15 cellular contexts compared by ENCODE assay signal in genomic region chr4:53089940-53090729, GRCh38.
DNase-seq lines count a peak whose midpoint lies in the region; ATAC-seq and TF ChIP-seq lines count a peak whose summit lies in the region.
"Had no signal": no experiment of that assay in that cellular context is flagged by ENCODE, and none has a peak within 500 bp of the region (broad histone marks: within the 10 kb centered on the region; RNA-seq: fewer than 3 reads in every experiment).

No MANE protein-coding gene starts in this region.

- no peak for ATAC-seq in GM21619 (IDR thresholded peaks at IDR 0.05; ENCODE audit: unreplicated experiment)
- ATAC-seq: CD8-positive, alpha-beta T cell; stimulated activated naive CD8-positive, alpha-beta T cell treated with anti-CD3 and anti-CD28 coated beads, Interleukin-15, Interleukin-2, amounts not matched to agents 100 U/mL and 50 U/mL, for 24 hours; T-helper 17 cell had no signal

- TF ChIP-seq CTCF in fibroblast of mammary gland (conservative IDR thresholded peaks at IDR 0.05; ENCODE audit: control insufficient read depth, insufficient read depth, low read depth, low read length) = no peak

- no peak overlapping the region for H3K4me3 ChIP-seq in fibroblast of mammary gland (ENCODE audit: control insufficient read depth, low read depth, low read length)

- DNase-seq in DMS 273 (lab: John Stamatoyannopoulos, UW; ENCODE audit: unreplicated experiment) (peak; percentile 24), DMS 273 treated with DMSO at 0.1 percent for 48 hours (lab: John Stamatoyannopoulos, UW) (no peak), NCI-H524 treated with DMSO at 0.1 percent for 48 hours (lab: John Stamatoyannopoulos, UW) (peak; percentile 11), fibroblast of mammary gland (ENCODE audit: low read depth) (peak; percentile 53), pons (ENCODE audit: low spot score) (peak; percentile 2), A172 (ENCODE audit: low spot score) (no peak), T-helper 9 cell (no peak)
- DNase-seq: activated gamma-delta T cell treated with Interleukin-2 at 50 U/mL for 16 hours; CD8-positive, alpha-beta T cell; endodermal cell; NCI-H226; SIG-M5; stimulated activated naive CD8-positive, alpha-beta T cell treated with anti-CD3 and anti-CD28 coated beads, Interleukin-15, Interleukin-2, amounts not matched to agents 100 U/mL and 50 U/mL, for 24 hours; T-helper 17 cell had no signal

Comparison
In these comparisons a context has a peak if more than half of its experiments do, and no peak if none do; other contexts are left out.
1. DNase-seq: peak in DMS 273 (single experiment), NCI-H524 treated with DMSO at 0.1 percent for 48 hours (single experiment), fibroblast of mammary gland (single experiment) and pons (single experiment); none in DMS 273 treated with DMSO at 0.1 percent for 48 hours (single experiment), A172 (single experiment) and T-helper 9 cell (single experiment).